ENCODE assay signal across 14 cellular contexts in the genomic region with DNA sequence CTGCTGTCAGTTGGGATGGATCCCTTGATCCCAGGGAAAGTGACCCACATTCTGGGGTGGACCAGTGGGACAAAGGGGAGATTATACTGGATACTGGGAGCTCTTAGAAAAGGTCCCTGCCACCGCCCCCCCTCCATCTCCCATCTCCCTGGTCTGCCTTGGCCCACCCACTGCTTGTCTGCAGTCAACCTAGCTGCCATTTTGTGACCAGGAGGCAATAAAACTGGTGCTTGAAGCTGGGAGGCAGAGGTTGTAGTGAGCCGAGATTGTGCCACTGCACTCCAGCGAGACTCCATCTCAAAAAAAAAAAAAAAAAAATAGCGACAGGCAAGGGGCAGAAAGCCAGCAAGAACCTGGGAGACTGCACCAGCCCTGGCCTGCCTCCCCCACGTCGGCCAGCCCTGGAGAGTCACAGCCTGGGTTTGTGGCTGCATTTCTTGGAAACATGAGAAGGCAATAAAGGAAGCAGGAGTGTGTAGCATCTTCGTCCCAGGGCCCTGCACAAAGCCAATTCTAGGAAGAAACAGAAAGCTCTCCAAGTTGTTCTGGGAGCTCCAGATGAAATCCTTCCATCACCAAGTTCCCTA. TPM values are rescaled to one million over a fixed set of nuclear protein-coding genes. Genes with fewer than 3 reads are reported as not detected.
DNase-seq lines count a peak whose midpoint lies in the region; ATAC-seq and TF ChIP-seq lines count a peak whose summit lies in the region.
"Had no signal": no experiment of that assay in that cellular context is flagged by ENCODE, and none has a peak within 500 bp of the region (broad histone marks: within the 10 kb centered on the region; RNA-seq: fewer than 3 reads in every experiment).

No MANE protein-coding gene starts in this region.

- peaks cover 40% of the 10 kb centered on the region for H3K4me1 ChIP-seq in Caco-2
- H3K4me1 ChIP-seq in mesenchymal stem cell (ENCODE audit: control insufficient read depth, insufficient read depth, low read depth, low read length) = peaks cover 19% of the 10 kb centered on the region
- H3K4me1 ChIP-seq in foreskin keratinocyte = peaks cover 5% of the 10 kb centered on the region
- H3K4me1 ChIP-seq in GM23338 (ENCODE audit: insufficient read depth) = peaks cover 5% of the 10 kb centered on the region

- no peaks in the 10 kb centered on the region for H3K27me3 ChIP-seq in Caco-2 (replicated peaks; ENCODE audit: control insufficient read depth, insufficient read depth, low read length)
- H3K27me3 ChIP-seq in mesenchymal stem cell (ENCODE audit: control insufficient read depth in 1 of 2, insufficient read depth in 1 of 2, low read length in 2 of 2) = no peaks in the 10 kb centered on the region
- H3K27me3 ChIP-seq in foreskin keratinocyte = no peaks in the 10 kb centered on the region
- H3K27me3 ChIP-seq in GM23338 (ENCODE audit: insufficient read depth) = no peaks in the 10 kb centered on the region
- H3K27me3 ChIP-seq: spleen, suprapubic skin had no signal

- H2BK15ac ChIP-seq in mesenchymal stem cell (ENCODE audit: low read depth, poor library complexity, severe bottlenecking) = no peak overlapping the region

- no peak overlapping the region for H2BK120ac ChIP-seq in mesenchymal stem cell (ENCODE audit: low read depth, low read length)

- H2BK5ac ChIP-seq in mesenchymal stem cell (ENCODE audit: low read depth, low read length, poor library complexity, severe bottlenecking) = no peak overlapping the region

- H3K27ac Mint-ChIP-seq in Caco-2 (ENCODE audit: unreplicated experiment) = peak overlapping the region; percentile 85
- peak overlapping the region; percentile 21 for H3K27ac Mint-ChIP-seq in activated CD4-positive, alpha-beta memory T cell treated with anti-CD3 and anti-CD28 coated beads, Interleukin-2, amount 10 ng/mL, durations not matched to agents 7 days and 5 days
- no peak overlapping the region for H3K27ac Mint-ChIP-seq in GM23338
- H3K27ac Mint-ChIP-seq: WTC11 had no signal

- H3K14ac ChIP-seq in mesenchymal stem cell (ENCODE audit: low read length in 2 of 2) = no peak overlapping the region

- H3K36me3 ChIP-seq in Caco-2 (ENCODE audit: control insufficient read depth, insufficient read depth, low read length) (peaks cover 1% of the 10 kb centered on the region; the same call in 1 of the 2 replicates), mesenchymal stem cell (ENCODE audit: control insufficient read depth in 1 of 2, insufficient read depth in 2 of 2, low read depth in 1 of 2, low read length in 2 of 2) (peaks cover 28 to 39% of the 10 kb centered on the region in 2 experiments), GM23338 (ENCODE audit: insufficient read depth) (peaks cover 3% of the 10 kb centered on the region; the same call in 1 of the 2 replicates)

- H3K18ac ChIP-seq in mesenchymal stem cell (ENCODE audit: low read depth in 1 of 2, low read length in 2 of 2) = no peak overlapping the region

- H2BK12ac ChIP-seq in mesenchymal stem cell (ENCODE audit: low read length in 2 of 2) = no peak overlapping the region

- POLR2A ChIA-PET in Caco-2 (lab: Charles Lee) = no interaction called here
- POLR2A ChIA-PET in HEK293T (lab: Yijun Ruan, JAX) = interaction anchor here (0.8 kb wide), 1 partner anchor 39 kb away, joined by 3 read pairs; a partner anchor contains a TSS
- POLR2A ChIA-PET in activated CD4-positive, alpha-beta memory T cell treated with anti-CD3 and anti-CD28 coated beads, Interleukin-2, amount 10 ng/mL, durations not matched to agents 7 days and 5 days (lab: Charles Lee) = interaction anchor here (0.8 to 1.2 kb wide), 5 partner anchors 10 to 102 kb away, joined by 3 read pairs; no protein-coding TSS in a partner anchor

- H3K9me2 ChIP-seq in GM23338 (ENCODE audit: insufficient read depth) = no peaks in the 10 kb centered on the region

- WGBS in mesenchymal stem cell = 83% methylated on average over 6 of the region's 7 CpGs

- H3F3A ChIP-seq in GM23338 (replicated peaks; ENCODE audit: low read depth) = 0 out of 2 replicates have a peak, but pooled peaks cover 9% of the 10 kb centered on the region

- DNase-seq in Caco-2 (no peak), HEK293T (ENCODE audit: extremely low spot score) (peak; percentile 18), mesenchymal stem cell (no peak), foreskin keratinocyte (no peak), NCI-H524 (lab: John Stamatoyannopoulos, UW) (no peak), cortex of kidney (lab: John Stamatoyannopoulos, UW) (no peak), GM23338 (ENCODE audit: low spot score) (no peak)
- no peak for DNase-seq in activated CD4-positive, alpha-beta memory T cell treated with anti-CD3 and anti-CD28 coated beads, Interleukin-2, amount 10 ng/mL, durations not matched to agents 7 days and 5 days
- DNase-seq: NCI-H146, NCI-H748 treated with DMSO at 0.1 percent for 48 hours, SHP77 treated with DMSO at 0.1 percent for 48 hours, spleen had no signal

- CTCF ChIA-PET in Caco-2 (lab: Charles Lee) (no interaction called here), HEK293T (lab: Yijun Ruan, JAX) (no interaction called here)
- CTCF ChIA-PET in activated CD4-positive, alpha-beta memory T cell treated with anti-CD3 and anti-CD28 coated beads, Interleukin-2, amount 10 ng/mL, durations not matched to agents 7 days and 5 days (lab: Charles Lee) = interaction anchor here (1.3 kb wide), 1 partner anchor 9 kb away, joined by 3 read pairs; no protein-coding TSS in a partner anchor

- peaks cover 19% of the 10 kb centered on the region for H3K79me1 ChIP-seq in mesenchymal stem cell (replicated peaks; ENCODE audit: low read length, poor library complexity, severe bottlenecking)

- no peak overlapping the region for H2AK5ac ChIP-seq in mesenchymal stem cell (ENCODE audit: low read length, severe bottlenecking)

- no peak overlapping the region for H3K4me3 Mint-ChIP-seq in Caco-2 (ENCODE audit: unreplicated experiment)
- H3K4me3 Mint-ChIP-seq in activated CD4-positive, alpha-beta memory T cell treated with anti-CD3 and anti-CD28 coated beads, Interleukin-2, amount 10 ng/mL, durations not matched to agents 7 days and 5 days = no peak overlapping the region
- H3K4me3 Mint-ChIP-seq in GM23338 = no peak overlapping the region
- H3K4me3 Mint-ChIP-seq: WTC11 had no signal

- no peak overlapping the region for H4K8ac ChIP-seq in mesenchymal stem cell (ENCODE audit: low read length)

- intact Hi-C loops in Caco-2 (cut with micrococcal nuclease; ENCODE audit: unreplicated experiment) = no loop called here

- H3K9me3 Mint-ChIP-seq in Caco-2 (ENCODE audit: unreplicated experiment) (no peaks in the 10 kb centered on the region), GM23338 (no peaks in the 10 kb centered on the region)
- no peaks in the 10 kb centered on the region for H3K9me3 Mint-ChIP-seq in activated CD4-positive, alpha-beta memory T cell treated with anti-CD3 and anti-CD28 coated beads, Interleukin-2, amount 10 ng/mL, durations not matched to agents 7 days and 5 days
- H3K9me3 Mint-ChIP-seq: WTC11 had no signal

- H3K9ac ChIP-seq in mesenchymal stem cell (ENCODE audit: low read length) = peak overlapping the region; percentile 53

- H3K27me3 Mint-ChIP-seq in Caco-2 (ENCODE audit: insufficient read depth, unreplicated experiment) (no peaks in the 10 kb centered on the region), GM23338 (ENCODE audit: insufficient read depth, low read depth, poor library complexity) (peaks cover 9% of the 10 kb centered on the region)
- no peaks in the 10 kb centered on the region for H3K27me3 Mint-ChIP-seq in activated CD4-positive, alpha-beta memory T cell treated with anti-CD3 and anti-CD28 coated beads, Interleukin-2, amount 10 ng/mL, durations not matched to agents 7 days and 5 days

- H4K91ac ChIP-seq in mesenchymal stem cell (ENCODE audit: low read length) = no peak overlapping the region

- H3K79me2 ChIP-seq in GM23338 (replicated peaks; ENCODE audit: insufficient read depth) = no peaks in the 10 kb centered on the region

- peaks cover 55% of the 10 kb centered on the region for H3K36me3 Mint-ChIP-seq in Caco-2 (ENCODE audit: insufficient read depth, unreplicated experiment)
- H3K36me3 Mint-ChIP-seq in activated CD4-positive, alpha-beta memory T cell treated with anti-CD3 and anti-CD28 coated beads, Interleukin-2, amount 10 ng/mL, durations not matched to agents 7 days and 5 days (ENCODE audit: low read depth) = peaks cover 23% of the 10 kb centered on the region
- H3K36me3 Mint-ChIP-seq in GM23338 (ENCODE audit: low read depth) = peaks cover 10% of the 10 kb centered on the region

- BruUV-seq in Caco-2 (replicated peaks; lab: Mats Ljungman, UMichigan) = no TSS peak

- peaks cover 22% of the 10 kb centered on the region for H3K4me1 Mint-ChIP-seq in Caco-2 (ENCODE audit: low read depth, unreplicated experiment)
- peaks cover 32% of the 10 kb centered on the region for H3K4me1 Mint-ChIP-seq in activated CD4-positive, alpha-beta memory T cell treated with anti-CD3 and anti-CD28 coated beads, Interleukin-2, amount 10 ng/mL, durations not matched to agents 7 days and 5 days
- peaks cover 20% of the 10 kb centered on the region for H3K4me1 Mint-ChIP-seq in GM23338

- no peaks in the 10 kb centered on the region for H4K20me1 ChIP-seq in GM23338 (replicated peaks; ENCODE audit: insufficient read depth)

- H3K23ac ChIP-seq in mesenchymal stem cell (ENCODE audit: low read length in 2 of 2) = no peak overlapping the region

- no peak overlapping the region for H3K4ac ChIP-seq in mesenchymal stem cell (ENCODE audit: low read depth in 1 of 2, low read length in 2 of 2)

- H3K27ac ChIP-seq in mesenchymal stem cell (ENCODE audit: low read length, poor library complexity, severe bottlenecking) (no peak overlapping the region), foreskin keratinocyte (no peak overlapping the region), GM23338 (ENCODE audit: low read depth) (no peak overlapping the region)
- H3K27ac ChIP-seq: spleen, suprapubic skin had no signal

- no peak overlapping the region for H3K4me2 ChIP-seq in mesenchymal stem cell (ENCODE audit: low read length, poor library complexity, severe bottlenecking)
- no peak overlapping the region for H3K4me2 ChIP-seq in GM23338

- TF ChIP-seq CTCF in Caco-2 (IDR thresholded peaks at IDR 0.05; ENCODE audit: insufficient read depth in 1 of 2, low read depth in 1 of 2, low read length in 1 of 2, severe bottlenecking in 1 of 2, unreplicated experiment in 1 of 2) = no peak
- TF ChIP-seq CTCF in foreskin keratinocyte (conservative IDR thresholded peaks at IDR 0.05) = no peak
- no peak for TF ChIP-seq CTCF in GM23338 (conservative IDR thresholded peaks at IDR 0.05; ENCODE audit: low read depth in 2 of 2)

- H2AFZ ChIP-seq in mesenchymal stem cell (ENCODE audit: low read depth, low read length) (no peak overlapping the region), GM23338 (no peak overlapping the region)

- H3K9me3 ChIP-seq in Caco-2 = no peaks in the 10 kb centered on the region
- H3K9me3 ChIP-seq in mesenchymal stem cell (ENCODE audit: control insufficient read depth, low read length) = no peaks in the 10 kb centered on the region
- H3K9me3 ChIP-seq: spleen, suprapubic skin had no signal

- ATAC-seq in foreskin keratinocyte (no peak), GM23338 (no peak)
- ATAC-seq: WTC11 had no signal

- no peak overlapping the region for H3K4me3 ChIP-seq in Caco-2 (ENCODE audit: low read depth, low read length)
- no peak overlapping the region for H3K4me3 ChIP-seq in mesenchymal stem cell (ENCODE audit: insufficient read depth in 1 of 2, low read depth in 1 of 2, low read length in 2 of 2)
- H3K4me3 ChIP-seq in GM23338 = no peak overlapping the region
- H3K4me3 ChIP-seq: spleen, suprapubic skin had no signal

RNA-seq across cellular contexts. Expression of a gene that starts 4.7 kb away (rescaled TPM):
- total RNA-seq in Caco-2 (2022) = 128 and 135 TPM in 2 replicates
- total RNA-seq in activated CD4-positive, alpha-beta memory T cell treated with anti-CD3 and anti-CD28 coated beads, Interleukin-2, amount 10 ng/mL, durations not matched to agents 7 days and 5 days = 100 to 1,000 TPM; 396 to 397 TPM
- polyA plus RNA-seq in mesenchymal stem cell (2013, experiment 1 of 2) = 211 TPM
- 214 TPM for polyA plus RNA-seq in mesenchymal stem cell (2013, experiment 2 of 2)
- total RNA-seq in foreskin keratinocyte = 408 and 428 TPM in 2 replicates
- polyA plus RNA-seq in foreskin keratinocyte = 430 and 517 TPM in 2 replicates
- 93.2 and 132 TPM in 2 replicates for total RNA-seq in GM23338 (2014; rRNA removed; shearing (Covaris generic))
- polyA plus RNA-seq in GM23338 (2016; fragmentation: Nextera tagmentation; extraction: Ambion mirVana) = 89.7 and 101 TPM in 2 replicates

RNA-seq across cellular contexts. Expression of a gene that starts 38.5 kb away (rescaled TPM):
- total RNA-seq in Caco-2 (2022) (180 and 191 TPM in 2 replicates), foreskin keratinocyte (126 and 147 TPM in 2 replicates)
- 100 to 1,000 TPM in 1 of 2 experiments, 10 to 100 TPM in 1; 93.8 to 103 TPM for total RNA-seq in activated CD4-positive, alpha-beta memory T cell treated with anti-CD3 and anti-CD28 coated beads, Interleukin-2, amount 10 ng/mL, durations not matched to agents 7 days and 5 days
- polyA plus RNA-seq in mesenchymal stem cell (2013, experiment 1 of 2) = 109 TPM
- 104 TPM for polyA plus RNA-seq in mesenchymal stem cell (2013, experiment 2 of 2)
- polyA plus RNA-seq in foreskin keratinocyte (288 and 315 TPM in 2 replicates), GM23338 (2016; fragmentation: Nextera tagmentation; extraction: Ambion mirVana) (134 and 205 TPM in 2 replicates)
- 93.1 and 125 TPM in 2 replicates for total RNA-seq in GM23338 (2014; rRNA removed; shearing (Covaris generic))

RNA-seq across cellular contexts. Expression of a gene that starts 38.9 kb away (rescaled TPM):
- total RNA-seq in Caco-2 (2022) (199 and 220 TPM in 2 replicates), foreskin keratinocyte (111 and 122 TPM in 2 replicates)
- total RNA-seq in activated CD4-positive, alpha-beta memory T cell treated with anti-CD3 and anti-CD28 coated beads, Interleukin-2, amount 10 ng/mL, durations not matched to agents 7 days and 5 days = 100 to 1,000 TPM; 104 to 106 TPM
- polyA plus RNA-seq in mesenchymal stem cell (2013, experiment 1 of 2) = 171 TPM
- 175 TPM for polyA plus RNA-seq in mesenchymal stem cell (2013, experiment 2 of 2)
- polyA plus RNA-seq in foreskin keratinocyte (140 and 156 TPM in 2 replicates), GM23338 (2016; fragmentation: Nextera tagmentation; extraction: Ambion mirVana) (227 and 247 TPM in 2 replicates)
- total RNA-seq in GM23338 (2014; rRNA removed; shearing (Covaris generic)) = 77.1 and 98.5 TPM in 2 replicates

RNA-seq across cellular contexts. Expression of a gene that starts 44.2 kb away (rescaled TPM):
- 190 and 201 TPM in 2 replicates for total RNA-seq in Caco-2 (2022)
- total RNA-seq in activated CD4-positive, alpha-beta memory T cell treated with anti-CD3 and anti-CD28 coated beads, Interleukin-2, amount 10 ng/mL, durations not matched to agents 7 days and 5 days = 10 to 100 TPM; 63.8 to 68.9 TPM
- 293 TPM for polyA plus RNA-seq in mesenchymal stem cell (2013, experiment 1 of 2)
- polyA plus RNA-seq in mesenchymal stem cell (2013, experiment 2 of 2) = 307 TPM
- 216 and 240 TPM in 2 replicates for total RNA-seq in foreskin keratinocyte
- polyA plus RNA-seq in foreskin keratinocyte = 184 and 201 TPM in 2 replicates
- 108 and 168 TPM in 2 replicates for total RNA-seq in GM23338 (2014; rRNA removed; shearing (Covaris generic))
- 210 and 246 TPM in 2 replicates for polyA plus RNA-seq in GM23338 (2016; fragmentation: Nextera tagmentation; extraction: Ambion mirVana)
